1 cellular context compared by ENCODE assay signal in genomic region chr2:164314148-164314547, GRCh38.
TF ChIP-seq lines count a peak whose summit lies in the region.

No MANE protein-coding gene starts in this region.

TF ChIP-seq in GM23338, 12 proteins besides CTCF, POLR2A, EP300 and RAD21 (continued from another document):
- no peak for TF ChIP-seq EZH2phosphoT487 (IDR thresholded peaks at IDR 0.05; ENCODE audit: unreplicated experiment)
- TF ChIP-seq, protein P1, sequence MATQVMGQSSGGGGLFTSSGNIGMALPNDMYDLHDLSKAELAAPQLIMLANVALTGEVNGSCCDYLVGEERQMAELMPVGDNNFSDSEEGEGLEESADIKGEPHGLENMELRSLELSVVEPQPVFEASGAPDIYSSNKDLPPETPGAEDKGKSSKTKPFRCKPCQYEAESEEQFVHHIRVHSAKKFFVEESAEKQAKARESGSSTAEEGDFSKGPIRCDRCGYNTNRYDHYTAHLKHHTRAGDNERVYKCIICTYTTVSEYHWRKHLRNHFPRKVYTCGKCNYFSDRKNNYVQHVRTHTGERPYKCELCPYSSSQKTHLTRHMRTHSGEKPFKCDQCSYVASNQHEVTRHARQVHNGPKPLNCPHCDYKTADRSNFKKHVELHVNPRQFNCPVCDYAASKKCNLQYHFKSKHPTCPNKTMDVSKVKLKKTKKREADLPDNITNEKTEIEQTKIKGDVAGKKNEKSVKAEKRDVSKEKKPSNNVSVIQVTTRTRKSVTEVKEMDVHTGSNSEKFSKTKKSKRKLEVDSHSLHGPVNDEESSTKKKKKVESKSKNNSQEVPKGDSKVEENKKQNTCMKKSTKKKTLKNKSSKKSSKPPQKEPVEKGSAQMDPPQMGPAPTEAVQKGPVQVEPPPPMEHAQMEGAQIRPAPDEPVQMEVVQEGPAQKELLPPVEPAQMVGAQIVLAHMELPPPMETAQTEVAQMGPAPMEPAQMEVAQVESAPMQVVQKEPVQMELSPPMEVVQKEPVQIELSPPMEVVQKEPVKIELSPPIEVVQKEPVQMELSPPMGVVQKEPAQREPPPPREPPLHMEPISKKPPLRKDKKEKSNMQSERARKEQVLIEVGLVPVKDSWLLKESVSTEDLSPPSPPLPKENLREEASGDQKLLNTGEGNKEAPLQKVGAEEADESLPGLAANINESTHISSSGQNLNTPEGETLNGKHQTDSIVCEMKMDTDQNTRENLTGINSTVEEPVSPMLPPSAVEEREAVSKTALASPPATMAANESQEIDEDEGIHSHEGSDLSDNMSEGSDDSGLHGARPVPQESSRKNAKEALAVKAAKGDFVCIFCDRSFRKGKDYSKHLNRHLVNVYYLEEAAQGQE (IDR thresholded peaks at IDR 0.05; ENCODE audit: unreplicated experiment): no peak
